9 cellular contexts compared by ENCODE assay signal in genomic region chr10:49761201-49761788, GRCh38. TPM values are rescaled to one million over a fixed set of nuclear protein-coding genes. Genes with fewer than 3 reads are reported as not detected.
DNase-seq lines count a peak whose midpoint lies in the region; ATAC-seq and TF ChIP-seq lines count a peak whose summit lies in the region.
"Had no signal": no experiment of that assay in that cellular context is flagged by ENCODE, and none has a peak within 500 bp of the region (broad histone marks: within the 10 kb centered on the region; RNA-seq: fewer than 3 reads in every experiment).

No MANE protein-coding gene starts in this region.

- no TSS peak for BruUV-seq in Panc1 (replicated peaks; lab: Mats Ljungman, UMichigan)

- H3K27ac ChIP-seq in Panc1 (ENCODE audit: low read length) = no peak overlapping the region
- H3K27ac ChIP-seq in right cardiac atrium (ENCODE audit: low read length) = no peak overlapping the region

- no peaks in the 10 kb centered on the region for H3K4me1 Mint-ChIP-seq in activated CD8-positive, alpha-beta T cell treated with anti-CD3 and anti-CD28 coated beads for 36 hours (ENCODE audit: low read depth)
- H3K4me1 Mint-ChIP-seq in activated CD8-positive, alpha-beta T cell treated with anti-CD3 and anti-CD28 coated beads, Interleukin-2, amount 10 ng/mL, durations not matched to agents 7 days and 5 days (ENCODE audit: low read depth) = no peaks in the 10 kb centered on the region

- peaks cover 1% of the 10 kb centered on the region for H3K9me3 Mint-ChIP-seq in activated CD8-positive, alpha-beta T cell treated with anti-CD3 and anti-CD28 coated beads for 36 hours
- H3K9me3 Mint-ChIP-seq in activated CD8-positive, alpha-beta T cell treated with anti-CD3 and anti-CD28 coated beads, Interleukin-2, amount 10 ng/mL, durations not matched to agents 7 days and 5 days (ENCODE audit: insufficient read depth) = no peaks in the 10 kb centered on the region

- H3K27me3 ChIP-seq in Panc1 (ENCODE audit: control insufficient read depth, insufficient read depth, low read length) (peaks cover 13% of the 10 kb centered on the region; the same call in 1 of the 2 replicates), right cardiac atrium (ENCODE audit: control insufficient read depth, insufficient read depth) (no peaks in the 10 kb centered on the region)

- ATAC-seq in activated CD8-positive, alpha-beta T cell treated with anti-CD3 and anti-CD28 coated beads for 36 hours = no peak
- no peak for ATAC-seq in activated CD8-positive, alpha-beta T cell treated with anti-CD3 and anti-CD28 coated beads, Interleukin-2, amount 10 ng/mL, durations not matched to agents 7 days and 5 days
- no peak; the same call in 1 of the 2 replicates for ATAC-seq in Panc1
- no peak for ATAC-seq in right cardiac atrium
- ATAC-seq in HG02759 (IDR thresholded peaks at IDR 0.05; ENCODE audit: unreplicated experiment) = no peak

- DNase-seq in activated CD8-positive, alpha-beta T cell treated with anti-CD3 and anti-CD28 coated beads for 36 hours = no peak
- DNase-seq in activated CD8-positive, alpha-beta T cell treated with anti-CD3 and anti-CD28 coated beads, Interleukin-2, amount 10 ng/mL, durations not matched to agents 7 days and 5 days = no peak
- no peak for DNase-seq in Panc1 (ENCODE audit: low read depth, low spot score)
- peak in 1 of 3 donors; percentile 11 for DNase-seq in right cardiac atrium
- no peak for DNase-seq in skeletal muscle cell (ENCODE audit: low read depth)
- no peak for DNase-seq in hippocampal formation (lab: John Stamatoyannopoulos, UW)
- DNase-seq in stimulated activated naive CD4-positive, alpha-beta T cell treated with Interleukin-2 at 50 U/mL for 16 hours (lab: John Stamatoyannopoulos, UW) = no peak
- DNase-seq: activated CD4-positive, alpha-beta T cell treated with anti-CD3 and anti-CD28 coated beads for 1 hour had no signal

- H3K36me3 Mint-ChIP-seq in activated CD8-positive, alpha-beta T cell treated with anti-CD3 and anti-CD28 coated beads for 36 hours (ENCODE audit: low read depth) = no peaks in the 10 kb centered on the region
- no peaks in the 10 kb centered on the region for H3K36me3 Mint-ChIP-seq in activated CD8-positive, alpha-beta T cell treated with anti-CD3 and anti-CD28 coated beads, Interleukin-2, amount 10 ng/mL, durations not matched to agents 7 days and 5 days (ENCODE audit: low read depth)

- CTCF ChIA-PET in activated CD8-positive, alpha-beta T cell treated with anti-CD3 and anti-CD28 coated beads for 36 hours (lab: Charles Lee) = no interaction called here
- CTCF ChIA-PET in activated CD8-positive, alpha-beta T cell treated with anti-CD3 and anti-CD28 coated beads, Interleukin-2, amount 10 ng/mL, durations not matched to agents 7 days and 5 days (lab: Charles Lee) = no interaction called here
- CTCF ChIA-PET in Panc1 (lab: Charles Lee) = no interaction called here

- 0 out of 2 replicates have a peak, but pooled peaks cover 3% of the 10 kb centered on the region for H3K4me1 ChIP-seq in Panc1 (ENCODE audit: control insufficient read depth, insufficient read depth, low read length)
- H3K4me1 ChIP-seq in right cardiac atrium (ENCODE audit: control insufficient read depth, insufficient read depth, low read length) = no peaks in the 10 kb centered on the region

- 0 out of 2 replicates have a peak, but pooled peaks cover 2% of the 10 kb centered on the region for H3K36me3 ChIP-seq in Panc1 (ENCODE audit: control insufficient read depth, insufficient read depth, low read length)

- H3K4me3 ChIP-seq in Panc1 (ENCODE audit: low read depth in 2 of 2, low read length in 2 of 2) = peak overlapping the region; percentile 45; a peak in 2 of 4 replicates
- peak overlapping the region; percentile 54 for H3K4me3 ChIP-seq in right cardiac atrium (ENCODE audit: low read length)
- H3K4me3 ChIP-seq in skeletal muscle cell (ENCODE audit: low read depth, low read length) = peak overlapping the region; percentile 46

- H3K27ac Mint-ChIP-seq in activated CD8-positive, alpha-beta T cell treated with anti-CD3 and anti-CD28 coated beads for 36 hours = no peak overlapping the region
- H3K27ac Mint-ChIP-seq in activated CD8-positive, alpha-beta T cell treated with anti-CD3 and anti-CD28 coated beads, Interleukin-2, amount 10 ng/mL, durations not matched to agents 7 days and 5 days = no peak overlapping the region

- WGBS in right cardiac atrium = 21% methylated on average over 16 of the region's 16 CpGs

- H3K9me3 ChIP-seq in Panc1 (ENCODE audit: control insufficient read depth, insufficient read depth, low read depth, low read length) = no peaks in the 10 kb centered on the region
- H3K9me3 ChIP-seq in right cardiac atrium (ENCODE audit: control insufficient read depth, low read length) = no peaks in the 10 kb centered on the region

- peak overlapping the region; percentile 15 for H3K4me3 Mint-ChIP-seq in activated CD8-positive, alpha-beta T cell treated with anti-CD3 and anti-CD28 coated beads for 36 hours
- no peak overlapping the region for H3K4me3 Mint-ChIP-seq in activated CD8-positive, alpha-beta T cell treated with anti-CD3 and anti-CD28 coated beads, Interleukin-2, amount 10 ng/mL, durations not matched to agents 7 days and 5 days

- TF ChIP-seq CTCF in activated CD8-positive, alpha-beta T cell treated with anti-CD3 and anti-CD28 coated beads for 36 hours (IDR thresholded peaks at IDR 0.05) = no peak
- TF ChIP-seq CTCF in Panc1 (IDR thresholded peaks at IDR 0.05) = no peak

- intact Hi-C loops in activated CD8-positive, alpha-beta T cell treated with anti-CD3 and anti-CD28 coated beads for 36 hours (cut with micrococcal nuclease) = loop anchor here (10.0 kb wide), 1 partner anchor 156 kb away; no protein-coding TSS in a partner anchor
- intact Hi-C loops in Panc1 (cut with micrococcal nuclease; ENCODE audit: unreplicated experiment) (no loop called here), right cardiac atrium (cut with DNase I) (no loop called here)

- in situ Hi-C loops in Panc1 (cut with HindIII; ENCODE audit: low pct_unique_long_range_greater_than_20kb, low sequenced_read_pairs) = no loop called here

- POLR2A ChIA-PET in activated CD8-positive, alpha-beta T cell treated with anti-CD3 and anti-CD28 coated beads for 36 hours (lab: Charles Lee) = no interaction called here
- POLR2A ChIA-PET in activated CD8-positive, alpha-beta T cell treated with anti-CD3 and anti-CD28 coated beads, Interleukin-2, amount 10 ng/mL, durations not matched to agents 7 days and 5 days (lab: Charles Lee) = no interaction called here
- POLR2A ChIA-PET in Panc1 (lab: Charles Lee) = no interaction called here

- H3K27me3 Mint-ChIP-seq in activated CD8-positive, alpha-beta T cell treated with anti-CD3 and anti-CD28 coated beads for 36 hours = peaks cover 27% of the 10 kb centered on the region
- H3K27me3 Mint-ChIP-seq in activated CD8-positive, alpha-beta T cell treated with anti-CD3 and anti-CD28 coated beads, Interleukin-2, amount 10 ng/mL, durations not matched to agents 7 days and 5 days (ENCODE audit: low read depth) = peaks cover 13% of the 10 kb centered on the region

RNA-seq across cellular contexts. Expression of gene OGDHL, which starts 0.8 kb away (rescaled TPM):
- under 1 TPM; 0.40 to 0.68 TPM for total RNA-seq in activated CD8-positive, alpha-beta T cell treated with anti-CD3 and anti-CD28 coated beads for 36 hours
- under 1 TPM in 1 of 2 experiments, not detected in 1; 0.10 TPM for total RNA-seq in activated CD8-positive, alpha-beta T cell treated with anti-CD3 and anti-CD28 coated beads, Interleukin-2, amount 10 ng/mL, durations not matched to agents 7 days and 5 days
- total RNA-seq in Panc1 (2021; ENCODE audit: unreplicated experiment) (1.3 TPM), right cardiac atrium (10 to 100 TPM in 1 of 4 donors, 1 to 10 TPM in 3; 3.6 to 12.1 (median 9.0) TPM)
- 1.5 TPM for polyA plus RNA-seq in Panc1 (2012; ENCODE audit: insufficient read length)
- 8.0 TPM for polyA plus RNA-seq in right cardiac atrium
